8 cellular contexts compared by ENCODE assay signal in the genomic region with DNA sequence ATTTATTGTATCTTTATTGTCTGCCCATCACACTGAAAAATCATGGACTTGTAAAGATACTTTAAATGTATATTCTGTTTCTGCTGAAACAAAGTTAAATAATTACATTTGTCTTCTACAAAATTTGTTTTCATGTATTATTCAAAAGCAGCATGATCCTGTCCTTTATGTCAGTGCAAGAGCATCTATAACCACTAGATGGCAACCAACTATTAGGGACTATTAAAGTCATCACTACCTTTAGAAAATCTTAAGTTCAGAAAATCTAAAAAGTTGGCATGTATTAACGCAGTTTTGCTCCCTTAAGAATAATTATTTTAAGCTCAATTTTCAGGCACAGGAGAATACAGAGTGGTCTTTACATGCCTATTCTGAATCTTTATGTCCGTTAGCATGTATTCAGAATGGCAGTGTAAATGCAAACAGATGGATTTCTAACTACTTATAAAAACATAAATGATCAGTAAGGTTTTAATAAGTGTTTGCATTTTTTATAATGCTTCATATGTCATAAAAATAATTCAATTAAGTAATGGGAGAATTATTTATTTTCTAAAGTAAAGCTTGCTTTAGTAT. TPM values are rescaled to one million over a fixed set of nuclear protein-coding genes. Genes with fewer than 3 reads are reported as not detected.
DNase-seq lines count a peak whose midpoint lies in the region; ATAC-seq and TF ChIP-seq lines count a peak whose summit lies in the region.

No MANE protein-coding gene starts in this region.

- H3F3A ChIP-seq in neural progenitor cell (ENCODE audit: low read depth) = peaks cover 19% of the 10 kb centered on the region

- H3K36me3 ChIP-seq in RWPE2 (ENCODE audit: low read depth) (peaks cover 45% of the 10 kb centered on the region), esophagus muscularis mucosa (peaks cover 0 to 32% (median 24%) of the 10 kb centered on the region in 4 donors), neural progenitor cell (no peaks in the 10 kb centered on the region)

- H3K4me1 ChIP-seq in RWPE2 (ENCODE audit: insufficient read depth, poor library complexity, severe bottlenecking) (peaks cover 16% of the 10 kb centered on the region), esophagus muscularis mucosa (peaks cover 18 to 38% (median 27%) of the 10 kb centered on the region in 4 donors), neural progenitor cell (peaks cover 12% of the 10 kb centered on the region)

- intact Hi-C loops in esophagus muscularis mucosa (cut with DNase I) = loop anchor here (5.0 kb wide), 1 partner anchor 260 kb away; no protein-coding TSS in a partner anchor

- H3K27ac ChIP-seq in RWPE2 (ENCODE audit: poor library complexity, severe bottlenecking) = no peak overlapping the region
- no peak overlapping the region for H3K27ac ChIP-seq in esophagus muscularis mucosa (replicated peaks in 1 of 4)
- no peak overlapping the region for H3K27ac ChIP-seq in neural progenitor cell

- H3K27me3 ChIP-seq in RWPE2 (ENCODE audit: insufficient read depth, poor library complexity, severe bottlenecking) = no peaks in the 10 kb centered on the region
- no peaks in the 10 kb centered on the region for H3K27me3 ChIP-seq in esophagus muscularis mucosa
- H3K27me3 ChIP-seq in neural progenitor cell = no peaks in the 10 kb centered on the region

- H3K9ac ChIP-seq in neural progenitor cell = no peak overlapping the region

- no peak overlapping the region for H3K4me3 ChIP-seq in RWPE2 (ENCODE audit: severe bottlenecking)
- H3K4me3 ChIP-seq in esophagus muscularis mucosa = no peak overlapping the region
- H3K4me3 ChIP-seq in neural progenitor cell = no peak overlapping the region

- H3K27me3 Mint-ChIP-seq in neural progenitor cell (ENCODE audit: insufficient read depth, low read depth) = no peaks in the 10 kb centered on the region

- ATAC-seq in GM21423 (IDR thresholded peaks at IDR 0.05; ENCODE audit: unreplicated experiment) (peak; percentile 66), RWPE2 (ENCODE audit: low read depth) (peak; percentile 72; the same call in 2 of the 3 replicates)

- no peak overlapping the region for H3K4me2 ChIP-seq in neural progenitor cell

- TF ChIP-seq CTCF in RWPE2 (IDR thresholded peaks at IDR 0.05; ENCODE audit: poor library complexity, severe bottlenecking) (peak; percentile 95), esophagus muscularis mucosa (IDR thresholded peaks at IDR 0.05) (peak; percentile 84 to 96 (median 88)), neural progenitor cell (IDR thresholded peaks at IDR 0.05) (peak; percentile 90)

- TF ChIP-seq POLR2A in esophagus muscularis mucosa (IDR thresholded peaks at IDR 0.05; ENCODE audit: low read depth) = no peak

- H3K9me3 Mint-ChIP-seq in neural progenitor cell = no peaks in the 10 kb centered on the region

- 47% methylated on average over 2 of the region's 2 CpGs for WGBS in esophagus muscularis mucosa

- H3K79me2 ChIP-seq in neural progenitor cell (ENCODE audit: low read depth) = peaks cover 80% of the 10 kb centered on the region

- DNase-seq in GDM1 (lab: John Stamatoyannopoulos, UW) (peak; percentile 25), HT-29 (ENCODE audit: low spot score) (peak; percentile 62), RWPE2 (ENCODE audit: low spot score) (no peak), esophagus muscularis mucosa (ENCODE audit: extremely low spot score) (no peak), neural progenitor cell (ENCODE audit: low spot score) (peak; percentile 61), activated gamma-delta T cell treated with Interleukin-2 at 50 U/mL for 16 hours (no peak)
- DNase-seq in stimulated activated CD4-positive, alpha-beta T cell treated with anti-CD3 and anti-CD28 coated beads, Interleukin-12 subunit alpha, Interleukin-12 subunit beta, amount 100 ng/mL, for 4 hours = no peak

- no peak for TF ChIP-seq EP300 in esophagus muscularis mucosa (IDR thresholded peaks at IDR 0.05)

- no peak overlapping the region for H2AFZ ChIP-seq in neural progenitor cell (replicated peaks)

- H3K4me3 Mint-ChIP-seq in neural progenitor cell = no peak overlapping the region

- H3K9me3 ChIP-seq in RWPE2 (ENCODE audit: severe bottlenecking) = no peaks in the 10 kb centered on the region
- H3K9me3 ChIP-seq in esophagus muscularis mucosa = no peaks in the 10 kb centered on the region
- H3K9me3 ChIP-seq in neural progenitor cell (ENCODE audit: low read depth) = no peaks in the 10 kb centered on the region

- no peaks in the 10 kb centered on the region for H3K4me1 Mint-ChIP-seq in neural progenitor cell

- H4K20me1 ChIP-seq in neural progenitor cell (ENCODE audit: low read depth) = peaks cover 9% of the 10 kb centered on the region

- H3K27ac Mint-ChIP-seq in neural progenitor cell = no peak overlapping the region

- H3K36me3 Mint-ChIP-seq in neural progenitor cell = peaks cover 4% of the 10 kb centered on the region

RNA-seq across cellular contexts. Expression of gene TMEM30A, which starts 17.8 kb away (rescaled TPM):
- total RNA-seq in HT-29 (2014; rRNA removed; shearing (Covaris generic)) = 32.3 and 33.6 TPM in 2 replicates
- total RNA-seq in esophagus muscularis mucosa (100 to 1,000 TPM in 1 of 4 donors, 10 to 100 TPM in 3; 87.6 to 102 (median 91.9) TPM), neural progenitor cell (ENCODE audit: low replicate concordance) (61.2 and 86.0 TPM in 2 replicates)

RNA-seq across cellular contexts. Expression of gene COX7A2, which starts 23.2 kb away (rescaled TPM):
- 122 and 123 TPM in 2 replicates for total RNA-seq in HT-29 (2014; rRNA removed; shearing (Covaris generic))
- 100 to 1,000 TPM; 126 to 480 (median 300) TPM for total RNA-seq in esophagus muscularis mucosa
- total RNA-seq in neural progenitor cell (ENCODE audit: low replicate concordance) = 146 and 330 TPM in 2 replicates

Comparison
In these comparisons a context has a peak if more than half of its experiments do, and no peak if none do; other contexts are left out.
1. DNase-seq: peak in GDM1 (single experiment), HT-29 (single experiment) and neural progenitor cell (single experiment); none in RWPE2 (single experiment), esophagus muscularis mucosa (single experiment), activated gamma-delta T cell treated with Interleukin-2 at 50 U/mL for 16 hours (single experiment) and stimulated activated CD4-positive, alpha-beta T cell treated with anti-CD3 and anti-CD28 coated beads, Interleukin-12 subunit alpha, Interleukin-12 subunit beta, amount 100 ng/mL, for 4 hours (single experiment).
2. Peak in every context shown above with its lines, with median percentiles within 50 percentile points of each other: CTCF ChIP-seq.